Comparison of ENCODE assay signal across 1 cellular context in genomic region chr1:50724626-50725286, GRCh38.
TF ChIP-seq lines count a peak whose summit lies in the region.

No MANE protein-coding gene starts in this region.

TF ChIP-seq in GM12878, 131 proteins besides CTCF, POLR2A, EP300 and RAD21 (continued from another document):
- no peak for TF ChIP-seq TCF3 (IDR thresholded peaks at IDR 0.05; ENCODE audit: borderline replicate concordance, insufficient read depth, low read depth, low read length)
- TF ChIP-seq YBX1 (IDR thresholded peaks at IDR 0.05) = no peak
- TF ChIP-seq YY1 (IDR thresholded peaks at IDR 0.05; ENCODE audit: low read depth, low read length) = 0 out of 2 replicates have a peak, but pooled peaks have one; percentile 6
